ENCODE assay signal across 19 cellular contexts in the genomic region with DNA sequence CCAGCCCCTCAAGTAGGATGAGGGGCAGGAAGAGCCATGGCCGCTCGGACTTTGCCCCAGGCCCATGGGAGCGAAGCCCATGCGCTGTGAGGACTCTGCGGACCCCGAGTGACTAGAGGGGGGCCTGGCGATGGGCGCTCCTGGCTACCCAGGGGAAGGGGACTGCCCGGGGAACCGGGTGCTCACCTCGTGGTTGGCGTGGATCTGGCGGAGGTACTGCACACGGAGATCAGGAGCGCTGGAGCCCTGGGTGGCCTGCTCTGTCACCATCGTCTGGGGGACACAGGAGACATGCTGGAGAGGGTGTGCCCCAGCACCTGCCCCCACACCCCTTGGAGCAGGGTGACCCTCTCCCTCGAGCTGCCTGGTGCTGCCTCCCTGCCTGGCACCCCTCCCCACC. TPM values are rescaled to one million over a fixed set of nuclear protein-coding genes. Genes with fewer than 3 reads are reported as not detected.
DNase-seq lines count a peak whose midpoint lies in the region; ATAC-seq, FAIRE-seq and TF ChIP-seq lines count a peak whose summit lies in the region.
"Had no signal": no experiment of that assay in that cellular context is flagged by ENCODE, and none has a peak within 500 bp of the region (broad histone marks: within the 10 kb centered on the region; RNA-seq: fewer than 3 reads in every experiment).

No MANE protein-coding gene starts in this region.

- POLR2A ChIA-PET in HepG2 (lab: Yijun Ruan, JAX), result no interaction called here
- POLR2A ChIA-PET in K562 (lab: Yijun Ruan, JAX), result no interaction called here

- H2AK5ac ChIP-seq in neuronal stem cell (ENCODE audit: low read depth, low read length), result no peak overlapping the region
- H2AK5ac ChIP-seq in H9 (ENCODE audit: insufficient read length, low read length), result no peak overlapping the region

- H2BK5ac ChIP-seq in neuronal stem cell (ENCODE audit: low read length), result no peak overlapping the region
- no peak overlapping the region for H2BK5ac ChIP-seq in H9 (ENCODE audit: insufficient read length, low read length)

- peaks cover 5% of the 10 kb centered on the region for H3K79me1 ChIP-seq in neuronal stem cell (ENCODE audit: low read depth, low read length)
- no peaks in the 10 kb centered on the region for H3K79me1 ChIP-seq in H9 (ENCODE audit: insufficient read depth, low read depth, low read length, poor library complexity, severe bottlenecking)

- no peak overlapping the region for H2BK20ac ChIP-seq in H9 (ENCODE audit: low read depth, low read length, poor library complexity, severe bottlenecking)

- H3K79me2 ChIP-seq in HepG2 (ENCODE audit: insufficient read depth, low read length), result no peaks in the 10 kb centered on the region
- H3K79me2 ChIP-seq in K562 (ENCODE audit: control insufficient read depth, insufficient read depth, low read length), result no peaks in the 10 kb centered on the region
- H3K79me2 ChIP-seq in H9 (ENCODE audit: insufficient read depth, low read length), result no peaks in the 10 kb centered on the region

- WGBS in HepG2 (ENCODE audit: low lambda C conversion rate), result 92% methylated on average over 12 of the region's 17 CpGs
- no CpG with 5 or more reads among the region's 17 CpGs for WGBS in right lobe of liver (ENCODE audit: insufficient coverage, low coverage, low lambda C conversion rate, missing lambda C conversion rate)
- WGBS in K562 (ENCODE audit: insufficient coverage, low coverage, missing lambda C conversion rate), result 95% methylated on average over 16 of the region's 17 CpGs
- no CpG with 5 or more reads among the region's 17 CpGs for WGBS in neuronal stem cell (ENCODE audit: extremely low coverage in 2 of 2, insufficient read length in 2 of 2, insufficient replicate concordance in 1 of 2), 2 donors
- WGBS in H9 (ENCODE audit: extremely low coverage, insufficient read length, low lambda C conversion rate), result no CpG with 5 or more reads among the region's 17 CpGs

- TF ChIP-seq CTCF in HepG2 (CRISPR knock-in tag; IDR thresholded peaks at IDR 0.05), result no peak
- no peak for TF ChIP-seq CTCF in right lobe of liver (IDR thresholded peaks at IDR 0.05)
- no peak for TF ChIP-seq CTCF in K562 (IDR thresholded peaks at IDR 0.05 in 2 of 3, conservative IDR thresholded peaks at IDR 0.05 in 1 of 3; ENCODE audit: insufficient read depth in 2 of 3, low read depth in 1 of 3, low read length in 3 of 3)
- TF ChIP-seq CTCF in H9 (conservative IDR thresholded peaks at IDR 0.05), result no peak

- peaks cover 6 to 27% (median 14%) of the 10 kb centered on the region in 3 experiments for H3K36me3 Mint-ChIP-seq in H9 (ENCODE audit: insufficient read depth in 1 of 3, low read depth in 3 of 3)

- CTCF ChIA-PET in HepG2 (lab: Yijun Ruan, JAX; ENCODE audit: low intra/inter-chr PET ratio, low total read pairs), result no interaction called here
- CTCF ChIA-PET in K562 (lab: Yijun Ruan, JAX; ENCODE audit: low intra/inter-chr PET ratio), result no interaction called here

- H4K5ac ChIP-seq in H9 (ENCODE audit: insufficient read length, low read depth, low read length), result no peak overlapping the region

- H3K36me3 ChIP-seq in HepG2 (replicated peaks in 1 of 2; ENCODE audit: control insufficient read depth in 1 of 2, insufficient read depth in 2 of 2, low read length in 2 of 2), result peaks cover 24 to 41% of the 10 kb centered on the region in 2 experiments
- peaks cover 0 to 20% (median 4%) of the 10 kb centered on the region in 4 donors for H3K36me3 ChIP-seq in right lobe of liver
- peaks cover 63% of the 10 kb centered on the region; the same call in 2 of the 3 replicates for H3K36me3 ChIP-seq in K562 (ENCODE audit: control insufficient read depth, insufficient read depth, low read length)
- H3K36me3 ChIP-seq in neuronal stem cell (replicated peaks in 1 of 2; ENCODE audit: control insufficient read depth in 2 of 2, insufficient read depth in 2 of 2, low read length in 2 of 2), result peaks cover 27 to 61% of the 10 kb centered on the region in 2 donors

- DNase-seq in HepG2 (ENCODE audit: low spot score) (no peak), right lobe of liver (no peak), K562 (ENCODE audit: extremely low read depth in 1 of 4, low spot score in 3 of 4) (no peak), neuronal stem cell (ENCODE audit: low spot score) (no peak), H9 (no peak), NCI-H524 (lab: John Stamatoyannopoulos, UW) (no peak)
- DNase-seq: CD4-positive, alpha-beta memory T cell; COR-L47; DMS153; DMS79 treated with DMSO at 0.1 percent for 48 hours; EL; IMR-90 had no signal

- H2AFZ ChIP-seq in HepG2 (ENCODE audit: low read length) (no peak overlapping the region), K562 (ENCODE audit: low read depth, low read length) (no peak overlapping the region), neuronal stem cell (ENCODE audit: low read length) (no peak overlapping the region), H9 (ENCODE audit: low read length) (no peak overlapping the region)

- H3K14ac ChIP-seq in neuronal stem cell (ENCODE audit: low read length) (no peak overlapping the region), H9 (ENCODE audit: insufficient read depth, low read length) (no peak overlapping the region)

- H3K9ac ChIP-seq in HepG2 (ENCODE audit: insufficient read depth, low read depth, low read length) (no peak overlapping the region), K562 (ENCODE audit: insufficient read depth in 1 of 2, low read depth in 2 of 2, low read length in 2 of 2) (no peak overlapping the region), neuronal stem cell (ENCODE audit: low read depth, low read length, poor library complexity) (peak overlapping the region; percentile 44), H9 (ENCODE audit: extremely low read depth, insufficient read length, low read length) (no peak overlapping the region)

- no peak overlapping the region for H3K4me3 Mint-ChIP-seq in H9
- H3K4me3 Mint-ChIP-seq: B cell; CD4-positive, alpha-beta memory T cell had no signal

- ATAC-seq in HepG2 (no peak), right lobe of liver (no peak), K562 (no peak), GM21367 (IDR thresholded peaks at IDR 0.05; ENCODE audit: unreplicated experiment) (no peak)

- H3K4me3 ChIP-seq in HepG2 (replicated peaks in 1 of 3; ENCODE audit: insufficient read depth in 1 of 3, low read depth in 2 of 3, low read length in 3 of 3) (no peak overlapping the region), right lobe of liver (no peak overlapping the region), K562 (no peak overlapping the region), neuronal stem cell (ENCODE audit: low read length in 2 of 2) (no peak overlapping the region)

- peaks cover under 1% of the 10 kb centered on the region for H3K9me1 ChIP-seq in K562 (ENCODE audit: control insufficient read depth, insufficient read depth, low read length)

- no peaks in the 10 kb centered on the region for H4K20me1 ChIP-seq in HepG2 (ENCODE audit: insufficient read depth, low read length)
- H4K20me1 ChIP-seq in K562 (replicated peaks; ENCODE audit: control insufficient read depth, insufficient read depth, low read length), result peaks cover 13% of the 10 kb centered on the region; the same call in 1 of the 2 replicates
- peaks cover 2% of the 10 kb centered on the region for H4K20me1 ChIP-seq in H9 (ENCODE audit: control insufficient read depth, insufficient read depth, insufficient read length)

- peaks cover 6% of the 10 kb centered on the region for H3K27me3 Mint-ChIP-seq in H9 (ENCODE audit: low read depth)

- TF ChIP-seq EP300 in HepG2 (IDR thresholded peaks at IDR 0.05; ENCODE audit: low read depth in 2 of 2, low read length in 2 of 2), result no peak
- TF ChIP-seq EP300 in HepG2 (CRISPR knock-in tag; IDR thresholded peaks at IDR 0.05; ENCODE audit: borderline replicate concordance), result no peak
- no peak for TF ChIP-seq EP300 in K562 (IDR thresholded peaks at IDR 0.05; ENCODE audit: low read length)

- 0 out of 4 replicates have a peak, but pooled peaks cover 5 to 7% of the 10 kb centered on the region in 2 experiments for H3K4me1 Mint-ChIP-seq in H9
- H3K4me1 Mint-ChIP-seq: CD4-positive, alpha-beta memory T cell had no signal

- H2BK120ac ChIP-seq in neuronal stem cell (ENCODE audit: low read depth, low read length) (no peak overlapping the region), H9 (ENCODE audit: low read depth, low read length, poor library complexity, severe bottlenecking) (no peak overlapping the region)

- H3K9me3 ChIP-seq in HepG2 (ENCODE audit: low read length) (no peaks in the 10 kb centered on the region), right lobe of liver (no peaks in the 10 kb centered on the region), K562 (replicated peaks; ENCODE audit: control insufficient read depth, insufficient read depth, low read depth, low read length) (no peaks in the 10 kb centered on the region), neuronal stem cell (replicated peaks in 1 of 2; ENCODE audit: control insufficient read depth in 2 of 2, insufficient read depth in 1 of 2, low read depth in 1 of 2, low read length in 2 of 2) (no peaks in the 10 kb centered on the region), H9 (ENCODE audit: control insufficient read depth, low read depth, low read length) (no peaks in the 10 kb centered on the region)

- no peaks in the 10 kb centered on the region for H3K9me3 Mint-ChIP-seq in H9
- H3K9me3 Mint-ChIP-seq: CD4-positive, alpha-beta memory T cell had no signal

- no peak overlapping the region for H3K4me2 ChIP-seq in HepG2 (ENCODE audit: low read depth, low read length)
- no peak overlapping the region for H3K4me2 ChIP-seq in K562 (ENCODE audit: insufficient read depth, low read length)
- H3K4me2 ChIP-seq in neuronal stem cell (ENCODE audit: insufficient read depth, low read length, poor library complexity, severe bottlenecking), result no peak overlapping the region
- H3K4me2 ChIP-seq in H9 (ENCODE audit: insufficient read depth, insufficient read length, low read length), result no peak overlapping the region

- no peak for TF ChIP-seq RAD21 in HepG2 (CRISPR knock-in tag; IDR thresholded peaks at IDR 0.05)
- no peak for TF ChIP-seq RAD21 in K562 (CRISPR knock-in tag; conservative IDR thresholded peaks at IDR 0.05 in 1 of 2, IDR thresholded peaks at IDR 0.05 in 1 of 2)

- no peak overlapping the region for H3K56ac ChIP-seq in H9 (ENCODE audit: insufficient read length, low read depth, low read length)

- no peak overlapping the region for H3K4ac ChIP-seq in neuronal stem cell (ENCODE audit: low read length)
- no peak overlapping the region for H3K4ac ChIP-seq in H9 (ENCODE audit: low read depth, low read length)

- in situ Hi-C loops in HepG2 (cut with HindIII; ENCODE audit: extremely low pct_ligation_motif_present, low pct_unique_long_range_greater_than_20kb) (no loop called here), K562 (cut with MboI) (no loop called here)

- H3K27ac ChIP-seq in HepG2 (ENCODE audit: extremely low read length, insufficient read depth, low read length) (no peak overlapping the region), right lobe of liver (no peak overlapping the region), K562 (ENCODE audit: extremely low read depth, low read depth, low read length) (no peak overlapping the region), neuronal stem cell (replicated peaks; ENCODE audit: low read length) (no peak overlapping the region), H9 (ENCODE audit: insufficient read length, low read depth, low read length) (no peak overlapping the region)
- H3K27ac ChIP-seq: C4-2B had no signal

- no peak overlapping the region for H3T11ph ChIP-seq in H9 (ENCODE audit: low read length)

- H2BK12ac ChIP-seq in neuronal stem cell (ENCODE audit: low read length) (no peak overlapping the region), H9 (ENCODE audit: insufficient read length, low read depth, low read length) (no peak overlapping the region)

- H4K91ac ChIP-seq in neuronal stem cell (ENCODE audit: low read depth, low read length, poor library complexity) (no peak overlapping the region), H9 (ENCODE audit: insufficient read length, low read depth, low read length) (no peak overlapping the region)

- H3K4me1 ChIP-seq in HepG2 (ENCODE audit: insufficient read depth, low read length), result no peaks in the 10 kb centered on the region
- no peaks in the 10 kb centered on the region for H3K4me1 ChIP-seq in right lobe of liver
- H3K4me1 ChIP-seq in K562 (replicated peaks in 1 of 2; ENCODE audit: control insufficient read depth in 2 of 2, insufficient read depth in 2 of 2, low read length in 2 of 2), result peaks cover 0 to 54% of the 10 kb centered on the region in 2 experiments; a peak in 2 of 5 replicates
- H3K4me1 ChIP-seq in neuronal stem cell (ENCODE audit: control insufficient read depth in 2 of 2, insufficient read depth in 1 of 2, low read depth in 1 of 2, low read length in 2 of 2), result peaks cover 2 to 6% of the 10 kb centered on the region in 2 donors
- no peaks in the 10 kb centered on the region for H3K4me1 ChIP-seq in H9 (ENCODE audit: insufficient read depth, low read length)

- peaks cover 4% of the 10 kb centered on the region for H3K23me2 ChIP-seq in H9 (ENCODE audit: insufficient read length, low read depth, low read length, poor library complexity, severe bottlenecking)

- no peak overlapping the region for H3K23ac ChIP-seq in neuronal stem cell (ENCODE audit: low read depth, low read length, poor library complexity)
- no peak overlapping the region for H3K23ac ChIP-seq in H9 (ENCODE audit: insufficient read length, low read depth, low read length)

- intact Hi-C loops in HepG2 (cut with micrococcal nuclease; ENCODE audit: unreplicated experiment) (no loop called here), right lobe of liver (cut with DNase I) (no loop called here), K562 (cut with micrococcal nuclease) (no loop called here)

- H4K8ac ChIP-seq in neuronal stem cell (ENCODE audit: low read depth, low read length), result no peak overlapping the region
- H4K8ac ChIP-seq in H9 (replicated peaks; ENCODE audit: insufficient read length, low read depth, low read length), result no peak overlapping the region

- FAIRE-seq in HepG2 (lab: Jason Lieb, UNC) (no peak), K562 (lab: Jason Lieb, UNC) (no peak)
- FAIRE-seq: A204.1, D721Med, G401.6, GM19239 had no signal

- H3K27me3 ChIP-seq in HepG2 (ENCODE audit: control insufficient read depth in 1 of 2, insufficient read depth in 2 of 2, low read length in 2 of 2), result no peaks in the 10 kb centered on the region
- no peaks in the 10 kb centered on the region for H3K27me3 ChIP-seq in right lobe of liver
- H3K27me3 ChIP-seq in K562 (ENCODE audit: control insufficient read depth in 2 of 2, insufficient read depth in 2 of 2, low read length in 2 of 2), result no peaks in the 10 kb centered on the region
- peaks cover 0 to 10% (median 5%) of the 10 kb centered on the region in 3 experiments for H3K27me3 ChIP-seq in neuronal stem cell (ENCODE audit: control insufficient read depth in 3 of 3, insufficient read depth in 3 of 3, low read depth in 1 of 3, low read length in 3 of 3)
- peaks cover 2% of the 10 kb centered on the region; the same call in 1 of the 2 replicates for H3K27me3 ChIP-seq in H9 (ENCODE audit: insufficient read depth, low read length)

- no peak overlapping the region for H3K18ac ChIP-seq in neuronal stem cell (ENCODE audit: low read length)
- no peak overlapping the region for H3K18ac ChIP-seq in H9 (ENCODE audit: insufficient read length, low read depth, low read length)

- TF ChIP-seq POLR2A in HepG2 (IDR thresholded peaks at IDR 0.05; ENCODE audit: insufficient read depth in 1 of 2, low read depth in 2 of 2, low read length in 2 of 2) (no peak), right lobe of liver (IDR thresholded peaks at IDR 0.05) (no peak), K562 (conservative IDR thresholded peaks at IDR 0.05) (no peak)

- BruUV-seq in HepG2 (replicated peaks; lab: Mats Ljungman, UMichigan) (no TSS peak), K562 (replicated peaks; lab: Mats Ljungman, UMichigan) (no TSS peak)

- H3K27ac Mint-ChIP-seq in H9, result no peak overlapping the region; a peak in 1 of 7 replicates
- H3K27ac Mint-ChIP-seq: B cell; CD4-positive, alpha-beta memory T cell had no signal

- H2BK15ac ChIP-seq in neuronal stem cell (ENCODE audit: low read length), result no peak overlapping the region
- H2BK15ac ChIP-seq in H9 (ENCODE audit: low read depth, low read length), result no peak overlapping the region

RNA-seq across cellular contexts. Expression of a gene that starts 11.0 kb away (rescaled TPM):
- total RNA-seq in HepG2 (2016; rRNA removed; fragmentation: Illumina TruSeq; extraction: Trizol) (13.9 and 20.8 TPM in 2 replicates), right lobe of liver (10 to 100 TPM; 13.1 to 17.1 (median 15.2) TPM), K562 (2014; rRNA removed) (33.2 and 39.0 TPM in 2 replicates), K562 (2014; rRNA removed; fragmentation: Illumina TruSeq; extraction: Trizol) (3.9 and 8.6 TPM in 2 replicates), K562 (2015; rRNA removed; fragmentation: Illumina TruSeq; extraction: Trizol) (18.9 and 20.9 TPM in 2 replicates), K562 (2021) (51.2 and 52.5 TPM in 2 replicates), H9 (2021) (54.0 and 54.8 TPM in 2 replicates)
- total RNA-seq in HepG2 (2016; cell fraction: cytosol; rRNA removed; fragmentation: Illumina TruSeq; extraction: Trizol; ENCODE audit: low read depth), result 10.4 and 11.2 TPM in 2 replicates
- total RNA-seq in HepG2 (2016; cell fraction: insoluble cytoplasmic fraction; rRNA removed; fragmentation: Illumina TruSeq; extraction: Trizol), result 11.4 and 20.4 TPM in 2 replicates
- 23.6 and 25.4 TPM in 2 replicates for total RNA-seq in HepG2 (2016; cell fraction: membrane; rRNA removed; fragmentation: Illumina TruSeq; extraction: Trizol)
- 19.0 and 22.7 TPM in 2 replicates for total RNA-seq in HepG2 (2016; cell fraction: nucleus; rRNA removed; fragmentation: Illumina TruSeq; extraction: Trizol)
- polyA plus RNA-seq in HepG2 (2011; rRNA removed) (7.6 and 11.1 TPM in 2 replicates), K562 (2011; rRNA removed) (12.6 and 15.2 TPM in 2 replicates), K562 (2014; fragmentation: Illumina TruSeq; extraction: Trizol) (7.6 and 25.3 TPM in 2 replicates), K562 (2014; fragmentation: Nextera tagmentation; extraction: Ambion mirVana) (under 1 TPM; 0.31 to 0.69 TPM), K562 (2014; rRNA removed) (38.6 and 42.4 TPM in 2 replicates)
- polyA plus RNA-seq in HepG2 (2011; cell fraction: cytosol; rRNA removed), result 6.5 and 11.8 TPM in 2 replicates
- polyA plus RNA-seq in HepG2 (2011; cell fraction: nucleus; rRNA removed), result 37.4 and 38.6 TPM in 2 replicates
- 9.3 and 10.7 TPM in 2 replicates for polyA plus RNA-seq in HepG2 (2012)
- 6.1 and 6.4 TPM in 2 replicates for polyA plus RNA-seq in HepG2 (2016; cell fraction: cytosol; fragmentation: Illumina TruSeq; extraction: Trizol; ENCODE audit: low read depth)
- polyA plus RNA-seq in HepG2 (2016; cell fraction: insoluble cytoplasmic fraction; fragmentation: Illumina TruSeq; extraction: Trizol; ENCODE audit: low read depth), result 13.7 and 17.1 TPM in 2 replicates
- 14.4 and 16.7 TPM in 2 replicates for polyA plus RNA-seq in HepG2 (2016; cell fraction: membrane; fragmentation: Illumina TruSeq; extraction: Trizol; ENCODE audit: low read depth)
- 43.7 and 45.9 TPM in 2 replicates for polyA plus RNA-seq in HepG2 (2016; cell fraction: nucleus; fragmentation: Illumina TruSeq; extraction: Trizol; ENCODE audit: insufficient read depth, low read depth)
- polyA minus RNA-seq in HepG2 (2011; rRNA and poly(A)+ RNA removed; ENCODE audit: low replicate concordance), result 13.6 and 27.9 TPM in 2 replicates
- 7.7 and 8.2 TPM in 2 replicates for polyA minus RNA-seq in HepG2 (2011; cell fraction: cytosol; rRNA and poly(A)+ RNA removed)
- 22.8 and 26.2 TPM in 2 replicates for polyA minus RNA-seq in HepG2 (2011; cell fraction: nucleus; rRNA and poly(A)+ RNA removed)
- 44.9 and 197 TPM in 2 replicates for total RNA-seq in K562 (2011; cell fraction: chromatin; rRNA removed; ENCODE audit: low replicate concordance)
- 108 and 129 TPM in 2 replicates for total RNA-seq in K562 (2011; cell fraction: nucleolus; rRNA removed)
- total RNA-seq in K562 (2011; cell fraction: nucleoplasm; rRNA removed), result 63.6 and 65.2 TPM in 2 replicates
- 18.3 and 47.5 TPM in 2 replicates for polyA plus RNA-seq in K562 (2011; cell fraction: cytosol; rRNA removed)
- polyA plus RNA-seq in K562 (2011; cell fraction: nucleus; rRNA removed), result 42.7 and 112 TPM in 2 replicates
- polyA plus RNA-seq in K562 (2012), result 22.5 and 27.7 TPM in 2 replicates
- 4.7 and 7.0 TPM in 2 replicates for polyA minus RNA-seq in K562 (2011; rRNA and poly(A)+ RNA removed)
- polyA minus RNA-seq in K562 (2011; cell fraction: cytosol; rRNA and poly(A)+ RNA removed), result 19.5 and 23.0 TPM in 2 replicates
- polyA minus RNA-seq in K562 (2011; cell fraction: nucleus; rRNA and poly(A)+ RNA removed), result 58.6 and 62.1 TPM in 2 replicates
- 11.8 TPM for polyA plus RNA-seq in neuronal stem cell (2013, experiment 1 of 2)
- polyA plus RNA-seq in neuronal stem cell (2013, experiment 2 of 2), result 12.1 TPM

RNA-seq across cellular contexts. Expression of a gene that starts 12.9 kb away (rescaled TPM):
- not detected in 2 replicates for total RNA-seq in HepG2 (2016; rRNA removed; fragmentation: Illumina TruSeq; extraction: Trizol)
- not detected in 2 replicates for total RNA-seq in HepG2 (2016; cell fraction: cytosol; rRNA removed; fragmentation: Illumina TruSeq; extraction: Trizol; ENCODE audit: low read depth)
- not detected in 2 replicates for total RNA-seq in HepG2 (2016; cell fraction: insoluble cytoplasmic fraction; rRNA removed; fragmentation: Illumina TruSeq; extraction: Trizol)
- not detected in 2 replicates for total RNA-seq in HepG2 (2016; cell fraction: membrane; rRNA removed; fragmentation: Illumina TruSeq; extraction: Trizol)
- not detected in 2 replicates for total RNA-seq in HepG2 (2016; cell fraction: nucleus; rRNA removed; fragmentation: Illumina TruSeq; extraction: Trizol)
- 0.09 and 0.31 TPM in 2 replicates for polyA plus RNA-seq in HepG2 (2011; rRNA removed)
- 0.17 TPM in 2 replicates for polyA plus RNA-seq in HepG2 (2011; cell fraction: cytosol; rRNA removed)
- polyA plus RNA-seq in HepG2 (2011; cell fraction: nucleus; rRNA removed), result 2.2 and 2.8 TPM in 2 replicates
- polyA plus RNA-seq in HepG2 (2012), result 0.11 and 0.17 TPM in 2 replicates
- not detected in 2 replicates for polyA plus RNA-seq in HepG2 (2016; cell fraction: cytosol; fragmentation: Illumina TruSeq; extraction: Trizol; ENCODE audit: low read depth)
- not detected in 2 replicates for polyA plus RNA-seq in HepG2 (2016; cell fraction: insoluble cytoplasmic fraction; fragmentation: Illumina TruSeq; extraction: Trizol; ENCODE audit: low read depth)
- polyA plus RNA-seq in HepG2 (2016; cell fraction: membrane; fragmentation: Illumina TruSeq; extraction: Trizol; ENCODE audit: low read depth), result not detected in 2 replicates
- not detected in 2 replicates for polyA plus RNA-seq in HepG2 (2016; cell fraction: nucleus; fragmentation: Illumina TruSeq; extraction: Trizol; ENCODE audit: insufficient read depth, low read depth)
- 1.5 and 1.9 TPM in 2 replicates for polyA minus RNA-seq in HepG2 (2011; rRNA and poly(A)+ RNA removed; ENCODE audit: low replicate concordance)
- polyA minus RNA-seq in HepG2 (2011; cell fraction: cytosol; rRNA and poly(A)+ RNA removed), result not detected in 2 replicates
- polyA minus RNA-seq in HepG2 (2011; cell fraction: nucleus; rRNA and poly(A)+ RNA removed), result 0.75 and 0.77 TPM in 2 replicates
- under 1 TPM in 1 of 6 experiments, not detected in 5; 0.22 TPM for total RNA-seq in right lobe of liver
- total RNA-seq in K562 (2011; cell fraction: chromatin; rRNA removed; ENCODE audit: low replicate concordance), result 0.23 TPM in 1 of 2 replicates, not detected in the other
- 0.26 and 0.33 TPM in 2 replicates for total RNA-seq in K562 (2011; cell fraction: nucleolus; rRNA removed)
- 0.37 TPM in 1 of 2 replicates, not detected in the other for total RNA-seq in K562 (2011; cell fraction: nucleoplasm; rRNA removed)
- total RNA-seq in K562 (2014; rRNA removed), result not detected in 2 replicates
- total RNA-seq in K562 (2014; rRNA removed; fragmentation: Illumina TruSeq; extraction: Trizol), result not detected in 2 replicates
- total RNA-seq in K562 (2015; rRNA removed; fragmentation: Illumina TruSeq; extraction: Trizol), result not detected in 2 replicates
- not detected in 2 replicates for total RNA-seq in K562 (2021)
- polyA plus RNA-seq in K562 (2011; rRNA removed), result not detected in 2 replicates
- polyA plus RNA-seq in K562 (2011; cell fraction: cytosol; rRNA removed), result not detected in 2 replicates
- 0.14 TPM in 1 of 2 replicates, not detected in the other for polyA plus RNA-seq in K562 (2011; cell fraction: nucleus; rRNA removed)
- polyA plus RNA-seq in K562 (2012), result 0.25 and 0.30 TPM in 2 replicates
- polyA plus RNA-seq in K562 (2014; fragmentation: Illumina TruSeq; extraction: Trizol), result not detected in 2 replicates
- not detected for polyA plus RNA-seq in K562 (2014; fragmentation: Nextera tagmentation; extraction: Ambion mirVana)
- 0.08 TPM in 1 of 2 replicates, not detected in the other for polyA plus RNA-seq in K562 (2014; rRNA removed)
- not detected in 2 replicates for polyA minus RNA-seq in K562 (2011; rRNA and poly(A)+ RNA removed)
- polyA minus RNA-seq in K562 (2011; cell fraction: cytosol; rRNA and poly(A)+ RNA removed), result not detected in 2 replicates
- polyA minus RNA-seq in K562 (2011; cell fraction: nucleus; rRNA and poly(A)+ RNA removed), result 0.13 TPM in 1 of 2 replicates, not detected in the other
- polyA plus RNA-seq in neuronal stem cell (2013, experiment 1 of 2), result 0.20 TPM
- polyA plus RNA-seq in neuronal stem cell (2013, experiment 2 of 2), result 0.25 TPM
- total RNA-seq in H9 (2021), result 1.0 and 1.6 TPM in 2 replicates

RNA-seq across cellular contexts. Expression of a gene that starts 28.5 kb away (rescaled TPM):
- total RNA-seq in HepG2 (2016; rRNA removed; fragmentation: Illumina TruSeq; extraction: Trizol) (973 and 1,028 TPM in 2 replicates), right lobe of liver (1,000 to 10,000 TPM in 3 of 6 experiments, 100 to 1,000 TPM in 3; 218 to 2,508 (median 1,326) TPM), K562 (2014; rRNA removed) (1,572 and 2,328 TPM in 2 replicates), K562 (2014; rRNA removed; fragmentation: Illumina TruSeq; extraction: Trizol) (512 and 566 TPM in 2 replicates), K562 (2015; rRNA removed; fragmentation: Illumina TruSeq; extraction: Trizol) (568 and 574 TPM in 2 replicates), K562 (2021) (1,775 and 1,801 TPM in 2 replicates), H9 (2021) (4,136 and 4,160 TPM in 2 replicates)
- 361 and 399 TPM in 2 replicates for total RNA-seq in HepG2 (2016; cell fraction: cytosol; rRNA removed; fragmentation: Illumina TruSeq; extraction: Trizol; ENCODE audit: low read depth)
- 848 and 989 TPM in 2 replicates for total RNA-seq in HepG2 (2016; cell fraction: insoluble cytoplasmic fraction; rRNA removed; fragmentation: Illumina TruSeq; extraction: Trizol)
- 986 and 1,002 TPM in 2 replicates for total RNA-seq in HepG2 (2016; cell fraction: membrane; rRNA removed; fragmentation: Illumina TruSeq; extraction: Trizol)
- 479 and 519 TPM in 2 replicates for total RNA-seq in HepG2 (2016; cell fraction: nucleus; rRNA removed; fragmentation: Illumina TruSeq; extraction: Trizol)
- polyA plus RNA-seq in HepG2 (2011; rRNA removed) (1,138 and 1,217 TPM in 2 replicates), K562 (2011; rRNA removed) (224 and 602 TPM in 2 replicates), K562 (2014; fragmentation: Illumina TruSeq; extraction: Trizol) (990 and 2,987 TPM in 2 replicates), K562 (2014; fragmentation: Nextera tagmentation; extraction: Ambion mirVana) (100 to 1,000 TPM; 259 to 386 TPM), K562 (2014; rRNA removed) (831 and 1,109 TPM in 2 replicates)
- polyA plus RNA-seq in HepG2 (2011; cell fraction: cytosol; rRNA removed), result 2,631 and 2,697 TPM in 2 replicates
- 3,693 and 3,967 TPM in 2 replicates for polyA plus RNA-seq in HepG2 (2011; cell fraction: nucleus; rRNA removed)
- 1,881 and 2,139 TPM in 2 replicates for polyA plus RNA-seq in HepG2 (2012)
- polyA plus RNA-seq in HepG2 (2016; cell fraction: cytosol; fragmentation: Illumina TruSeq; extraction: Trizol; ENCODE audit: low read depth), result 598 and 619 TPM in 2 replicates
- polyA plus RNA-seq in HepG2 (2016; cell fraction: insoluble cytoplasmic fraction; fragmentation: Illumina TruSeq; extraction: Trizol; ENCODE audit: low read depth), result 1,358 and 1,713 TPM in 2 replicates
- 1,224 and 1,364 TPM in 2 replicates for polyA plus RNA-seq in HepG2 (2016; cell fraction: membrane; fragmentation: Illumina TruSeq; extraction: Trizol; ENCODE audit: low read depth)
- polyA plus RNA-seq in HepG2 (2016; cell fraction: nucleus; fragmentation: Illumina TruSeq; extraction: Trizol; ENCODE audit: insufficient read depth, low read depth), result 1,038 and 1,070 TPM in 2 replicates
- 750 and 1,581 TPM in 2 replicates for polyA minus RNA-seq in HepG2 (2011; rRNA and poly(A)+ RNA removed; ENCODE audit: low replicate concordance)
- polyA minus RNA-seq in HepG2 (2011; cell fraction: cytosol; rRNA and poly(A)+ RNA removed), result 1,072 and 1,192 TPM in 2 replicates
- polyA minus RNA-seq in HepG2 (2011; cell fraction: nucleus; rRNA and poly(A)+ RNA removed), result 609 and 760 TPM in 2 replicates
- 264 and 482 TPM in 2 replicates for total RNA-seq in K562 (2011; cell fraction: chromatin; rRNA removed; ENCODE audit: low replicate concordance)
- total RNA-seq in K562 (2011; cell fraction: nucleolus; rRNA removed), result 393 and 500 TPM in 2 replicates
- 388 and 427 TPM in 2 replicates for total RNA-seq in K562 (2011; cell fraction: nucleoplasm; rRNA removed)
- 901 and 1,415 TPM in 2 replicates for polyA plus RNA-seq in K562 (2011; cell fraction: cytosol; rRNA removed)
- polyA plus RNA-seq in K562 (2011; cell fraction: nucleus; rRNA removed), result 1,206 and 1,333 TPM in 2 replicates
- polyA plus RNA-seq in K562 (2012), result 1,311 and 3,206 TPM in 2 replicates
- polyA minus RNA-seq in K562 (2011; rRNA and poly(A)+ RNA removed), result 205 and 410 TPM in 2 replicates
- polyA minus RNA-seq in K562 (2011; cell fraction: cytosol; rRNA and poly(A)+ RNA removed), result 580 and 1,178 TPM in 2 replicates
- polyA minus RNA-seq in K562 (2011; cell fraction: nucleus; rRNA and poly(A)+ RNA removed), result 230 and 388 TPM in 2 replicates
- polyA plus RNA-seq in neuronal stem cell (2013, experiment 1 of 2), result 5,937 TPM
- 5,622 TPM for polyA plus RNA-seq in neuronal stem cell (2013, experiment 2 of 2)
